Comparison of ENCODE assay signal across 1 cellular context in the genomic region with DNA sequence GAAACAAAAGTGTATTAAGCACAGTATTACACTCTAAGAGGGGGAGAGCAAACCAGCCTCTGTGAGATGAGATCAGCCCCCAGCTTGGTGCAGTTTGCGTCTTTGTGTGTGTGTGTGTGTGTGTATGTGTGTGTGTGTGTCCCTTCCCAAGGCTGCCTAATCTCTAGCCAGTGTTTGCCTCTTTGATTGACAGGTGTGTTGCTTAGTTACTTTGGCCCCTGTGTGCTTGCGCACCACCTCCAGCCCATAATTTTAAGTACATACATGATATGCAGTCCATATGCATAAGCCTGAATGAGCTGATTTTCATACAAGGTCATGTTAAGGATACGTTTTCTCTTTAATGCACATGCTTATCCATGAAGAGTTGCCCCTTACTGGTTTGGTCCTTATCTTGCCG.
TF ChIP-seq lines count a peak whose summit lies in the region.

No MANE protein-coding gene starts in this region.

TF ChIP-seq in HepG2, 621 proteins besides CTCF, POLR2A, EP300 and RAD21:
- TF ChIP-seq, protein P1, sequence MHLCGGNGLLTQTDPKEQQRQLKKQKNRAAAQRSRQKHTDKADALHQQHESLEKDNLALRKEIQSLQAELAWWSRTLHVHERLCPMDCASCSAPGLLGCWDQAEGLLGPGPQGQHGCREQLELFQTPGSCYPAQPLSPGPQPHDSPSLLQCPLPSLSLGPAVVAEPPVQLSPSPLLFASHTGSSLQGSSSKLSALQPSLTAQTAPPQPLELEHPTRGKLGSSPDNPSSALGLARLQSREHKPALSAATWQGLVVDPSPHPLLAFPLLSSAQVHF (CRISPR knock-in tag; IDR thresholded peaks at IDR 0.05): no peak
- TF ChIP-seq KAT7 (CRISPR knock-in tag; IDR thresholded peaks at IDR 0.05; ENCODE audit: borderline replicate concordance): no peak
- TF ChIP-seq, protein P2, sequence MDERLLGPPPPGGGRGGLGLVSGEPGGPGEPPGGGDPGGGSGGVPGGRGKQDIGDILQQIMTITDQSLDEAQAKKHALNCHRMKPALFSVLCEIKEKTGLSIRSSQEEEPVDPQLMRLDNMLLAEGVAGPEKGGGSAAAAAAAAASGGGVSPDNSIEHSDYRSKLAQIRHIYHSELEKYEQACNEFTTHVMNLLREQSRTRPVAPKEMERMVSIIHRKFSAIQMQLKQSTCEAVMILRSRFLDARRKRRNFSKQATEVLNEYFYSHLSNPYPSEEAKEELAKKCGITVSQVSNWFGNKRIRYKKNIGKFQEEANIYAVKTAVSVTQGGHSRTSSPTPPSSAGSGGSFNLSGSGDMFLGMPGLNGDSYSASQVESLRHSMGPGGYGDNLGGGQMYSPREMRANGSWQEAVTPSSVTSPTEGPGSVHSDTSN (CRISPR knock-in tag; IDR thresholded peaks at IDR 0.05): peak; percentile 67; the same call in 1 of the 2 replicates
- TF ChIP-seq, protein P3, sequence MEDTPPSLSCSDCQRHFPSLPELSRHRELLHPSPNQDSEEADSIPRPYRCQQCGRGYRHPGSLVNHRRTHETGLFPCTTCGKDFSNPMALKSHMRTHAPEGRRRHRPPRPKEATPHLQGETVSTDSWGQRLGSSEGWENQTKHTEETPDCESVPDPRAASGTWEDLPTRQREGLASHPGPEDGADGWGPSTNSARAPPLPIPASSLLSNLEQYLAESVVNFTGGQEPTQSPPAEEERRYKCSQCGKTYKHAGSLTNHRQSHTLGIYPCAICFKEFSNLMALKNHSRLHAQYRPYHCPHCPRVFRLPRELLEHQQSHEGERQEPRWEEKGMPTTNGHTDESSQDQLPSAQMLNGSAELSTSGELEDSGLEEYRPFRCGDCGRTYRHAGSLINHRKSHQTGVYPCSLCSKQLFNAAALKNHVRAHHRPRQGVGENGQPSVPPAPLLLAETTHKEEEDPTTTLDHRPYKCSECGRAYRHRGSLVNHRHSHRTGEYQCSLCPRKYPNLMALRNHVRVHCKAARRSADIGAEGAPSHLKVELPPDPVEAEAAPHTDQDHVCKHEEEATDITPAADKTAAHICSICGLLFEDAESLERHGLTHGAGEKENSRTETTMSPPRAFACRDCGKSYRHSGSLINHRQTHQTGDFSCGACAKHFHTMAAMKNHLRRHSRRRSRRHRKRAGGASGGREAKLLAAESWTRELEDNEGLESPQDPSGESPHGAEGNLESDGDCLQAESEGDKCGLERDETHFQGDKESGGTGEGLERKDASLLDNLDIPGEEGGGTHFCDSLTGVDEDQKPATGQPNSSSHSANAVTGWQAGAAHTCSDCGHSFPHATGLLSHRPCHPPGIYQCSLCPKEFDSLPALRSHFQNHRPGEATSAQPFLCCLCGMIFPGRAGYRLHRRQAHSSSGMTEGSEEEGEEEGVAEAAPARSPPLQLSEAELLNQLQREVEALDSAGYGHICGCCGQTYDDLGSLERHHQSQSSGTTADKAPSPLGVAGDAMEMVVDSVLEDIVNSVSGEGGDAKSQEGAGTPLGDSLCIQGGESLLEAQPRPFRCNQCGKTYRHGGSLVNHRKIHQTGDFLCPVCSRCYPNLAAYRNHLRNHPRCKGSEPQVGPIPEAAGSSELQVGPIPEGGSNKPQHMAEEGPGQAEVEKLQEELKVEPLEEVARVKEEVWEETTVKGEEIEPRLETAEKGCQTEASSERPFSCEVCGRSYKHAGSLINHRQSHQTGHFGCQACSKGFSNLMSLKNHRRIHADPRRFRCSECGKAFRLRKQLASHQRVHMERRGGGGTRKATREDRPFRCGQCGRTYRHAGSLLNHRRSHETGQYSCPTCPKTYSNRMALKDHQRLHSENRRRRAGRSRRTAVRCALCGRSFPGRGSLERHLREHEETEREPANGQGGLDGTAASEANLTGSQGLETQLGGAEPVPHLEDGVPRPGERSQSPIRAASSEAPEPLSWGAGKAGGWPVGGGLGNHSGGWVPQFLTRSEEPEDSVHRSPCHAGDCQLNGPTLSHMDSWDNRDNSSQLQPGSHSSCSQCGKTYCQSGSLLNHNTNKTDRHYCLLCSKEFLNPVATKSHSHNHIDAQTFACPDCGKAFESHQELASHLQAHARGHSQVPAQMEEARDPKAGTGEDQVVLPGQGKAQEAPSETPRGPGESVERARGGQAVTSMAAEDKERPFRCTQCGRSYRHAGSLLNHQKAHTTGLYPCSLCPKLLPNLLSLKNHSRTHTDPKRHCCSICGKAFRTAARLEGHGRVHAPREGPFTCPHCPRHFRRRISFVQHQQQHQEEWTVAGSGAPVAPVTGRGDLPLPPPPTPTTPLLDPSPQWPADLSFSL (CRISPR knock-in tag; IDR thresholded peaks at IDR 0.05): peak; percentile 69; the same call in 1 of the 2 replicates
